8 cellular contexts compared by ENCODE assay signal in the genomic region with DNA sequence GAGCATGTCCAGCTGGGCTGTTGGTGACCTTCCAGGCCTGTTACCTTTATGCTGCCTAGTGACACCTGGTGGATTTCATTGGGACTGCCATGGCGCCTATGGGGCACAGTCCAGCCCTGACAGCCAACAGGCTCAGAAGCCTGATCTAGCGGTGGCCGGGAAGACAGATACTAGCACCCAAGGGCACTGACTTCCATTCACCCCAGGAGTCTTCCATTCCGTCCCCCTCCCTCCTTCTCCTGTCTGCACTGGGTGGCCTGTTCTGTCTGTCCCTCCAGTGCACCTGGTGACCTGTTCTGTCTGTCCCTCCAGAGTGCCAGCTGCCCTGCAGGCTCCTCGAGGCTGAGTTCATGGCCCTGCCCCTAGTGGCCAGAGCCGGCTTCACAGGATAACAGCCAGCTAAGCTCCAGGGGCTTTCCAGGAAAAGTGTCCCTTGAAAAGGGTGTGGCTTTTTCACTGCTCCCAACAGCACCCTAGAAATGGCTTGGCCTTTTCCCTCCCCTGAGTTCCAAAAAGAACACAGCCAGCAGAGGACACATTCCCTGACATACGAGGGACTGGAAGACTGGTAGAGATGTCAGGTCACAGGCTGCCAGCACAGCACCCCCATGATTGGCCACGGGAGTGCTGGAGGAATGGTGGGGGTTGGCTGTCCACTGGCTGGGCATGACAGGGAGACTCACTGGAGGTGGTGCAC. TPM values are rescaled to one million over a fixed set of nuclear protein-coding genes. Genes with fewer than 3 reads are reported as not detected.
DNase-seq lines count a peak whose midpoint lies in the region; ATAC-seq and TF ChIP-seq lines count a peak whose summit lies in the region.
"Not testable (repeated sequence)": the region's sequence is repeated elsewhere in the genome, so short reads cannot be mapped to it uniquely, and the experiment has no call there.

No MANE protein-coding gene starts in this region.

- peak; percentile 69 to 78 for TF ChIP-seq RAD21 in liver (IDR thresholded peaks at IDR 0.05)

- ATAC-seq in GM18520 (IDR thresholded peaks at IDR 0.05; ENCODE audit: unreplicated experiment) (peak; percentile 45), HG02798 (IDR thresholded peaks at IDR 0.05; ENCODE audit: poor library complexity, unreplicated experiment) (peak; percentile 89)

- H3K9ac ChIP-seq in OCI-LY1 (ENCODE audit: low read length); liver (ENCODE audit: low read depth in 1 of 2, low read length in 2 of 2): not testable (repeated sequence)

- H3K27me3 ChIP-seq in OCI-LY1 (ENCODE audit: insufficient read depth, low read length); liver (ENCODE audit: control insufficient read depth in 4 of 4, insufficient read depth in 4 of 4, low read length in 3 of 4): not testable (repeated sequence)

- H3K36me3 ChIP-seq in OCI-LY1 (ENCODE audit: insufficient read depth, low read length); liver (ENCODE audit: control insufficient read depth in 4 of 4, insufficient read depth in 3 of 4, low read depth in 1 of 4, low read length in 3 of 4): not testable (repeated sequence)

- not testable (repeated sequence) for H3K27me3 Mint-ChIP-seq in endothelial cell (ENCODE audit: unreplicated experiment)

- not testable (repeated sequence) for H3K36me3 Mint-ChIP-seq in endothelial cell (ENCODE audit: low read depth, unreplicated experiment)

- not testable (repeated sequence) for H3K9me3 Mint-ChIP-seq in endothelial cell (ENCODE audit: unreplicated experiment)

- not testable (repeated sequence) for H3K79me2 ChIP-seq in OCI-LY1 (ENCODE audit: insufficient read depth, low read length)

- H3K4me1 ChIP-seq in OCI-LY1 (ENCODE audit: insufficient read depth, low read length, severe bottlenecking) = peaks cover 13% of the 10 kb centered on the region
- not testable (repeated sequence) for H3K4me1 ChIP-seq in liver (ENCODE audit: control insufficient read depth in 4 of 4, insufficient read depth in 4 of 4, low read length in 3 of 4)

- TF ChIP-seq CTCF in OCI-LY1 (IDR thresholded peaks at IDR 0.05; ENCODE audit: low read length) (peak; percentile 67), endothelial cell (IDR thresholded peaks at IDR 0.05; ENCODE audit: unreplicated experiment) (peak; percentile 82), liver (IDR thresholded peaks at IDR 0.05; ENCODE audit: low read depth, low read length, missing input control) (peak; percentile 71)

- H3K27ac ChIP-seq in OCI-LY1 (ENCODE audit: low read depth, low read length, poor library complexity, severe bottlenecking) = not testable (repeated sequence)
- H3K27ac ChIP-seq in liver (ENCODE audit: low read depth in 1 of 2, low read length in 2 of 2) = peak overlapping the region; percentile 68 to 72

- H3K4me2 ChIP-seq in OCI-LY1 (ENCODE audit: low read length) = peak overlapping the region; percentile 52

- peak overlapping the region; percentile 81 for H3K4me3 Mint-ChIP-seq in endothelial cell (ENCODE audit: unreplicated experiment)

- not testable (repeated sequence) for H3F3A ChIP-seq in OCI-LY1 (ENCODE audit: insufficient read depth, low read length)

- not testable (repeated sequence) for H2AFZ ChIP-seq in OCI-LY1 (ENCODE audit: low read length)

- peak; percentile 27 for DNase-seq in 8988T
- peak; percentile 65 for DNase-seq in activated T-cell treated with anti-CD3 and anti-CD28 coated beads for 48 hours (ENCODE audit: low read depth)
- DNase-seq in endothelial cell (ENCODE audit: low spot score) = peak; percentile 91
- peak; percentile 84 for DNase-seq in stimulated activated CD4-positive, alpha-beta T cell treated with anti-CD3 and anti-CD28 coated beads, Interleukin-15, amount 100 ng/mL, for 24 hours

- not testable (repeated sequence) for H3K27ac Mint-ChIP-seq in endothelial cell (ENCODE audit: unreplicated experiment)

- H3K4me1 Mint-ChIP-seq in endothelial cell (ENCODE audit: unreplicated experiment) = not testable (repeated sequence)

- H3K9me3 ChIP-seq in OCI-LY1 (ENCODE audit: low read length); liver (ENCODE audit: control insufficient read depth in 4 of 4, low read length in 3 of 4): not testable (repeated sequence)

- 7% methylated on average over 8 of the region's 8 CpGs for WGBS in liver

- peak overlapping the region; percentile 35 for H3K4me3 ChIP-seq in OCI-LY1 (ENCODE audit: low read depth, low read length, poor library complexity, severe bottlenecking)
- peak overlapping the region in 1 of 3 donors; percentile 8 for H3K4me3 ChIP-seq in liver (ENCODE audit: low read depth in 1 of 3, low read length in 3 of 3)

- not testable (repeated sequence) for H4K20me1 ChIP-seq in OCI-LY1 (ENCODE audit: insufficient read depth, low read length)

- H3K9me2 ChIP-seq in OCI-LY1 (ENCODE audit: low read depth, low read length) = not testable (repeated sequence)

TF ChIP-seq in liver, 16 proteins besides CTCF, POLR2A, EP300 and RAD21:
- TF ChIP-seq YY1 (IDR thresholded peaks at IDR 0.05) (peak; percentile 66), SP1 (IDR thresholded peaks at IDR 0.05) (peak; percentile 35), GABPA (IDR thresholded peaks at IDR 0.05 in 1 of 2, conservative IDR thresholded peaks at IDR 0.05 in 1 of 2) (peak in 1 of 2 donors; percentile 10), HNF4A (conservative IDR thresholded peaks at IDR 0.05) (peak; percentile 42 to 62), RXRA (IDR thresholded peaks at IDR 0.05) (peak; percentile 48)
- TF ChIP-seq, protein P1, sequence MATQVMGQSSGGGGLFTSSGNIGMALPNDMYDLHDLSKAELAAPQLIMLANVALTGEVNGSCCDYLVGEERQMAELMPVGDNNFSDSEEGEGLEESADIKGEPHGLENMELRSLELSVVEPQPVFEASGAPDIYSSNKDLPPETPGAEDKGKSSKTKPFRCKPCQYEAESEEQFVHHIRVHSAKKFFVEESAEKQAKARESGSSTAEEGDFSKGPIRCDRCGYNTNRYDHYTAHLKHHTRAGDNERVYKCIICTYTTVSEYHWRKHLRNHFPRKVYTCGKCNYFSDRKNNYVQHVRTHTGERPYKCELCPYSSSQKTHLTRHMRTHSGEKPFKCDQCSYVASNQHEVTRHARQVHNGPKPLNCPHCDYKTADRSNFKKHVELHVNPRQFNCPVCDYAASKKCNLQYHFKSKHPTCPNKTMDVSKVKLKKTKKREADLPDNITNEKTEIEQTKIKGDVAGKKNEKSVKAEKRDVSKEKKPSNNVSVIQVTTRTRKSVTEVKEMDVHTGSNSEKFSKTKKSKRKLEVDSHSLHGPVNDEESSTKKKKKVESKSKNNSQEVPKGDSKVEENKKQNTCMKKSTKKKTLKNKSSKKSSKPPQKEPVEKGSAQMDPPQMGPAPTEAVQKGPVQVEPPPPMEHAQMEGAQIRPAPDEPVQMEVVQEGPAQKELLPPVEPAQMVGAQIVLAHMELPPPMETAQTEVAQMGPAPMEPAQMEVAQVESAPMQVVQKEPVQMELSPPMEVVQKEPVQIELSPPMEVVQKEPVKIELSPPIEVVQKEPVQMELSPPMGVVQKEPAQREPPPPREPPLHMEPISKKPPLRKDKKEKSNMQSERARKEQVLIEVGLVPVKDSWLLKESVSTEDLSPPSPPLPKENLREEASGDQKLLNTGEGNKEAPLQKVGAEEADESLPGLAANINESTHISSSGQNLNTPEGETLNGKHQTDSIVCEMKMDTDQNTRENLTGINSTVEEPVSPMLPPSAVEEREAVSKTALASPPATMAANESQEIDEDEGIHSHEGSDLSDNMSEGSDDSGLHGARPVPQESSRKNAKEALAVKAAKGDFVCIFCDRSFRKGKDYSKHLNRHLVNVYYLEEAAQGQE (IDR thresholded peaks at IDR 0.05) = peak; percentile 17

RNA-seq across cellular contexts. Expression of a gene that starts 15.2 kb away (rescaled TPM):
- total RNA-seq in endothelial cell (ENCODE audit: unreplicated experiment) (not detected), liver (not detected)
- not detected for polyA plus RNA-seq in liver

RNA-seq across cellular contexts. Expression of a gene that starts 15.2 kb away (rescaled TPM):
- 17.0 TPM for total RNA-seq in endothelial cell (ENCODE audit: unreplicated experiment)
- 10 to 100 TPM; 10.3 to 16.0 TPM for total RNA-seq in liver
- 1 to 10 TPM; 4.8 to 6.4 TPM for polyA plus RNA-seq in liver

RNA-seq across cellular contexts. Expression of a gene that starts 16.3 kb away (rescaled TPM):
- not detected for total RNA-seq in endothelial cell (ENCODE audit: unreplicated experiment)
- 1 to 10 TPM in 1 of 2 donors, under 1 TPM in 1; 0.05 to 1.0 TPM for total RNA-seq in liver
- polyA plus RNA-seq in liver = under 1 TPM in 1 of 2 donors, not detected in 1; 0.03 TPM

Comparison
In these comparisons a context has a peak if more than half of its experiments do, and no peak if none do; other contexts are left out.
1. DNase-seq: peak in every context shown above with its lines; median percentile 91 in endothelial cell; 84 in stimulated activated CD4-positive, alpha-beta T cell treated with anti-CD3 and anti-CD28 coated beads, Interleukin-15, amount 100 ng/mL, for 24 hours; 65 in activated T-cell treated with anti-CD3 and anti-CD28 coated beads for 48 hours; 27 in 8988T.